ENCODE assay signal across 31 cellular contexts in the genomic region with DNA sequence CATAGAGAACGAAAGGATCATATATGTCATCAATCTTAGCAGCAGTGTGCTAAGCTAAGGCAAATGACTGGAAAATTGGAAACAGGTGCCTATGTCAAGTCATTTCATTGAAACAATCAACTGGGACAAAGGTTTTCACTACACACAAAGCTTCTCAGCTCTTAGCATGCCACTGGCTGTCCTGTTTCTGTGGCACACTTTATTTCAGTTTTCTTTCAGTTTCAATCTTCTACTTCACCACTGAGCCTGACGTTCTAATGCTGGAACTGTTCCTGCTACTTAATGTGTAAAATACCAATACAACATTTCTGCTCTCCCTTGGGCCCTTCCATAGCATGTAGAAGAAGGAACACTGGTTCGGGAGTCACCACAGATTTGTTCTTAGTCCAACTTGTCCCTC.
"Had no signal": no experiment of that assay in that cellular context is flagged by ENCODE, and none has a peak within 500 bp of the region (broad histone marks: within the 10 kb centered on the region; RNA-seq: fewer than 3 reads in every experiment).

No MANE protein-coding gene starts in this region.

- DNase-seq: activated effector memory CD4-positive, alpha-beta T cell treated with anti-CD3 and anti-CD28 coated beads, Interleukin-2, amount 50 U/mL, for 16 hours; activated effector memory CD4-positive, alpha-beta T cell treated with Interleukin-2 at 50 U/mL for 16 hours; activated gamma-delta T cell; activated gamma-delta T cell treated with Interleukin-2 at 50 U/mL for 16 hours; activated naive CD4-positive, alpha-beta T cell; activated naive CD4-positive, alpha-beta T cell treated with anti-CD3 and anti-CD28 coated beads for 36 hours; activated naive CD4-positive, alpha-beta T cell treated with anti-CD3 and anti-CD28 coated beads, Interleukin-2, amount 10 ng/mL, durations not matched to agents 7 days and 5 days; activated naive CD4-positive, alpha-beta T cell treated with anti-CD3 and anti-CD28 coated beads, Interleukin-2, amount 50 U/mL, for 16 hours; activated naive CD4-positive, alpha-beta T cell treated with Interleukin-2 at 50 U/mL for 16 hours; activated naive CD8-positive, alpha-beta T cell treated with anti-CD3 and anti-CD28 coated beads for 36 hours; activated naive CD8-positive, alpha-beta T cell treated with anti-CD3 and anti-CD28 coated beads, Interleukin-2, amount 10 ng/mL, durations not matched to agents 7 days and 5 days; activated naive CD8-positive, alpha-beta T cell treated with anti-CD3 and anti-CD28 coated beads, Interleukin-2, amount 50 U/mL, for 24 hours; activated T-cell treated with anti-CD3 and anti-CD28 coated beads, Interleukin-2, amount 50 U/mL, for 24 hours; activated T-cell treated with anti-CD3 and anti-CD28 coated beads, Interleukin-2, amount 50 U/mL, for 4 hours; activated T-cell treated with anti-CD3 and anti-CD28 coated beads, Interleukin-2, amount 50 U/mL, for 48 hours; activated T-cell treated with anti-CD3 and anti-CD28 coated beads, Interleukin-2, amount 50 U/mL, for 72 hours; adrenal gland; amniotic stem cell; amygdala; anterior cingulate cortex; aorta; body of pancreas; brain microvascular endothelial cell; caudate nucleus; central memory CD4-positive, alpha-beta T cell; cerebellar nuclear complex had no signal

- H3K4me3 ChIP-seq: adrenal gland, ascending aorta, body of pancreas, breast epithelium, cardiac muscle cell had no signal

- H3K36me3 ChIP-seq: adrenal gland, ascending aorta, brain microvascular endothelial cell, breast epithelium, cardiac muscle cell had no signal

- H3K27ac ChIP-seq: adrenal gland, ascending aorta, body of pancreas, brain microvascular endothelial cell, breast epithelium, cardiac muscle cell had no signal

- H3K9me3 ChIP-seq: adrenal gland, ascending aorta, body of pancreas, breast epithelium had no signal

- H3K27me3 ChIP-seq: ascending aorta, body of pancreas, brain microvascular endothelial cell, breast epithelium, cardiac muscle cell had no signal

- H3K4me1 ChIP-seq: adrenal gland, ascending aorta, body of pancreas, breast epithelium had no signal

- ATAC-seq: activated naive CD4-positive, alpha-beta T cell treated with anti-CD3 and anti-CD28 coated beads, Interleukin-2, amount 50 U/mL, for 72 hours; activated naive CD8-positive, alpha-beta T cell treated with anti-CD3 and anti-CD28 coated beads, Interleukin-2, amount 50 U/mL, for 24 hours; activated T-cell treated with anti-CD3 and anti-CD28 coated beads, Interleukin-2, amount 50 U/mL, for 4 hours; activated T-cell treated with anti-CD3 and anti-CD28 coated beads, Interleukin-2, amount 50 U/mL, for 72 hours; activated T-helper 17 cell treated with anti-CD3 and anti-CD28 coated beads, Interleukin-2, amount 50 U/mL, for 72 hours; body of pancreas had no signal
